Comparison of ENCODE assay signal across 19 cellular contexts in genomic region chr2:178924817-178925216, GRCh38.
DNase-seq lines count a peak whose midpoint lies in the region; ATAC-seq, FAIRE-seq and TF ChIP-seq lines count a peak whose summit lies in the region.
"Had no signal": no experiment of that assay in that cellular context is flagged by ENCODE, and none has a peak within 500 bp of the region (broad histone marks: within the 10 kb centered on the region; RNA-seq: fewer than 3 reads in every experiment).

No MANE protein-coding gene starts in this region.

- no peaks in the 10 kb centered on the region for H4K20me1 ChIP-seq in GM23248 (ENCODE audit: insufficient read depth)
- H4K20me1 ChIP-seq: BLaER1 treated with 17β-estradiol and CSF1 and Interleukin-3, amounts not matched to agents 10 nM and 100 nM had no signal

- 44 to 71% methylated on average over 1 of the region's 1 CpG for WGBS in GM23248 (ENCODE audit: low coverage in 1 of 2, low lambda C conversion rate in 2 of 2, missing lambda C conversion rate in 2 of 2), 2 experiments
- WGBS in psoas muscle, 3 donors = 48 to 92% (median 52%) methylated on average over 1 of the region's 1 CpG

- H3K36me3 ChIP-seq in GM23248 (ENCODE audit: low read depth) (no peaks in the 10 kb centered on the region), psoas muscle (ENCODE audit: insufficient read depth in 1 of 2, low read depth in 1 of 2) (no peaks in the 10 kb centered on the region)
- H3K36me3 ChIP-seq: BLaER1 treated with 17β-estradiol and CSF1 and Interleukin-3, amounts not matched to agents 10 nM and 100 nM; SJCRH30 had no signal

- in situ Hi-C loops in GM23248 (cut with MboI) = no loop called here

- intact Hi-C loops in psoas muscle (cut with DNase I) = no loop called here

- DNase-seq in Ammon's horn (ENCODE audit: low spot score) (peak; percentile 49), GM23248 (peak; percentile 5), RKO (ENCODE audit: low spot score) (peak; percentile 28), psoas muscle (no peak), urothelium cell line (ENCODE audit: low spot score) (no peak)
- DNase-seq: CD8-positive, alpha-beta memory T cell; DMS79 treated with DMSO at 0.1 percent for 48 hours; KG1; NCI-H1436 treated with DMSO at 0.1 percent for 48 hours; NCI-H2029; NCI-H345; NCI-H526 had no signal

- H2AFZ ChIP-seq in GM23248 = no peak overlapping the region

- TF ChIP-seq CTCF in psoas muscle (IDR thresholded peaks at IDR 0.05) = no peak

- peak in 3 of 4 donors; percentile 53 to 70 (median 63) for ATAC-seq in psoas muscle
- no peak for ATAC-seq in HG03469 (IDR thresholded peaks at IDR 0.05; ENCODE audit: unreplicated experiment)
- ATAC-seq in HG03139 (IDR thresholded peaks at IDR 0.05; ENCODE audit: unreplicated experiment) = no peak
- ATAC-seq: A549, HCT116 had no signal

- no peaks in the 10 kb centered on the region for H3F3A ChIP-seq in GM23248 (ENCODE audit: insufficient read depth)

- no peak overlapping the region for H3K4me2 ChIP-seq in GM23248 (ENCODE audit: unreplicated experiment)
- H3K4me2 ChIP-seq: A549; BLaER1 treated with 17β-estradiol and CSF1 and Interleukin-3, amounts not matched to agents 10 nM and 100 nM had no signal

- H3K9ac ChIP-seq in GM23248 = no peak overlapping the region
- H3K9ac ChIP-seq: BLaER1 treated with 17β-estradiol and CSF1 and Interleukin-3, amounts not matched to agents 10 nM and 100 nM had no signal

- no peaks in the 10 kb centered on the region for H3K4me1 ChIP-seq in GM23248 (ENCODE audit: insufficient read depth)
- peaks cover 4% of the 10 kb centered on the region for H3K4me1 ChIP-seq in psoas muscle
- H3K4me1 ChIP-seq: A549 had no signal

- no peaks in the 10 kb centered on the region for H3K27me3 ChIP-seq in GM23248 (replicated peaks; ENCODE audit: insufficient read depth)
- H3K27me3 ChIP-seq in psoas muscle (ENCODE audit: insufficient read depth in 3 of 3, low read length in 2 of 3) = no peaks in the 10 kb centered on the region
- H3K27me3 ChIP-seq: BLaER1 treated with 17β-estradiol and CSF1 and Interleukin-3, amounts not matched to agents 10 nM and 100 nM; SJCRH30 had no signal

- no peak overlapping the region for H3K27ac ChIP-seq in GM23248
- peak overlapping the region; percentile 36 for H3K27ac ChIP-seq in psoas muscle
- H3K27ac ChIP-seq: A549; BLaER1 treated with 17β-estradiol and CSF1 and Interleukin-3, amounts not matched to agents 10 nM and 100 nM; SJCRH30 had no signal

- H3K4me3 ChIP-seq in GM23248 = no peak overlapping the region
- H3K4me3 ChIP-seq in psoas muscle = no peak overlapping the region
- H3K4me3 ChIP-seq: A549; BLaER1 treated with 17β-estradiol and CSF1 and Interleukin-3, amounts not matched to agents 10 nM and 100 nM; SJCRH30 had no signal

- H3K9me2 ChIP-seq in GM23248 (ENCODE audit: insufficient read depth) = no peaks in the 10 kb centered on the region

- H3K9me3 ChIP-seq in GM23248 (ENCODE audit: low read depth) = no peaks in the 10 kb centered on the region
- H3K9me3 ChIP-seq in psoas muscle = no peaks in the 10 kb centered on the region
- H3K9me3 ChIP-seq: A549; BLaER1 treated with 17β-estradiol and CSF1 and Interleukin-3, amounts not matched to agents 10 nM and 100 nM; SJCRH30 had no signal

- no peaks in the 10 kb centered on the region for H3K79me2 ChIP-seq in GM23248 (ENCODE audit: insufficient read depth)

- FAIRE-seq in urothelium cell line (lab: Jason Lieb, UNC) = no peak
- FAIRE-seq: A549, D721Med had no signal

Comparison
In these comparisons a context has a peak if more than half of its experiments do, and no peak if none do; other contexts are left out.
1. DNase-seq: peak in Ammon's horn (single experiment), GM23248 (single experiment) and RKO (single experiment); none in psoas muscle (0 of 2) and urothelium cell line (single experiment).
2. ATAC-seq: peak in psoas muscle (3 of 4); none in HG03469 (single experiment) and HG03139 (single experiment).